ENCODE assay signal across 14 cellular contexts in the genomic region with DNA sequence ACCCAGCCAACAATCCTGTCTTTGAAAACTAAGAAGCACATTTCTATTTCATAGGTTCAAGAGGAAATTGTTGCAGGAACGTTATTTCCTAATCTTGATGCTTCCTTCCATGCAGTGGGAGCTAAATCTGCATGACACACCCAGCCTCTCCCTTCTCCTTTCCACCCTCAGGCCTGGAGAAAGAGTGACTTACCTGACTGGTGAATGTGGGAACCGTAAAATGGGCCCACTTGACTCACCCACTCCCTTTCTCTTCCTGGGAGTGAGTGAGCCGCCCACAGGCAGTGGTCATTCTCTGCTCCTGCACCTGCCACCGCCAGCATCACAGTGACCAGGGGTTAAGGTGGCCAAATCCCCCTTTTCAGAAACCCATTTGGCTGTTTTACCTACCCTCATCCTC.
DNase-seq lines count a peak whose midpoint lies in the region; ATAC-seq and TF ChIP-seq lines count a peak whose summit lies in the region.
"Had no signal": no experiment of that assay in that cellular context is flagged by ENCODE, and none has a peak within 500 bp of the region (broad histone marks: within the 10 kb centered on the region; RNA-seq: fewer than 3 reads in every experiment).

No MANE protein-coding gene starts in this region.

- peaks cover 3% of the 10 kb centered on the region for H3K36me3 Mint-ChIP-seq in T-helper 2 cell treated with Interferon-gamma antibody and Interleukin-4, amounts not matched to agents 5 μg/mL and 100 μg/mL, for 36 hours (ENCODE audit: low read depth)

- H3K27me3 ChIP-seq in foreskin keratinocyte = no peaks in the 10 kb centered on the region
- H3K27me3 ChIP-seq in ascending aorta = no peaks in the 10 kb centered on the region
- H3K27me3 ChIP-seq: MG63 had no signal

- H3K4me3 ChIP-seq in lower leg skin (ENCODE audit: low read depth, poor library complexity, severe bottlenecking) = no peak overlapping the region
- H3K4me3 ChIP-seq in ascending aorta = no peak overlapping the region
- H3K4me3 ChIP-seq: MG63 had no signal

- H3K27me3 Mint-ChIP-seq in T-helper 2 cell treated with Interferon-gamma antibody and Interleukin-4, amounts not matched to agents 5 μg/mL and 100 μg/mL, for 36 hours (ENCODE audit: low read depth) = peaks cover 27% of the 10 kb centered on the region

- TF ChIP-seq POLR2A in lower leg skin (IDR thresholded peaks at IDR 0.05) = no peak

- intact Hi-C loops in Right ventricle myocardium inferior (cut with DNase I) (no loop called here), Right ventricle myocardium superior (cut with DNase I) (no loop called here), lower leg skin (cut with DNase I; ENCODE audit: low total_unique reads) (no loop called here), ascending aorta (cut with DNase I) (no loop called here)

- H3K9me3 Mint-ChIP-seq in T-helper 2 cell treated with Interferon-gamma antibody and Interleukin-4, amounts not matched to agents 5 μg/mL and 100 μg/mL, for 36 hours = peaks cover 9% of the 10 kb centered on the region

- H3K27ac Mint-ChIP-seq in T-helper 2 cell treated with Interferon-gamma antibody and Interleukin-4, amounts not matched to agents 5 μg/mL and 100 μg/mL, for 36 hours = no peak overlapping the region

- 57 to 61% methylated on average over 4 of the region's 4 CpGs for WGBS in lower leg skin, 2 donors

- H3K4me3 Mint-ChIP-seq in T-helper 2 cell treated with Interferon-gamma antibody and Interleukin-4, amounts not matched to agents 5 μg/mL and 100 μg/mL, for 36 hours = no peak overlapping the region

- H3K4me1 ChIP-seq in foreskin keratinocyte (no peaks in the 10 kb centered on the region), ascending aorta (no peaks in the 10 kb centered on the region)
- H3K4me1 ChIP-seq: Caco-2 had no signal

- DNase-seq in Right ventricle myocardium inferior (ENCODE audit: missing footprints) = peak; percentile 28
- no peak for DNase-seq in Right ventricle myocardium superior
- DNase-seq in SKM-1 (lab: John Stamatoyannopoulos, UW; ENCODE audit: unreplicated experiment) = peak; percentile 39
- peak in 1 of 2 donors; percentile 62 for DNase-seq in foreskin keratinocyte
- DNase-seq in lower leg skin (ENCODE audit: low spot score in 2 of 2) = no peak
- DNase-seq in ascending aorta (ENCODE audit: low spot score in 2 of 2) = no peak
- DNase-seq in T-helper 2 cell treated with Interferon-gamma antibody and Interleukin-4, amounts not matched to agents 5 μg/mL and 100 μg/mL, for 36 hours (ENCODE audit: low spot score) = no peak
- no peak for DNase-seq in COR-L47 (lab: John Stamatoyannopoulos, UW)
- DNase-seq: Caco-2, DMS153, MG63, NCI-H1930, NCI-H446 treated with DMSO at 0.1 percent for 48 hours had no signal

- no peaks in the 10 kb centered on the region for H3K4me1 Mint-ChIP-seq in T-helper 2 cell treated with Interferon-gamma antibody and Interleukin-4, amounts not matched to agents 5 μg/mL and 100 μg/mL, for 36 hours (ENCODE audit: low read depth)

- H3K36me3 ChIP-seq in ascending aorta = no peaks in the 10 kb centered on the region
- H3K36me3 ChIP-seq: MG63 had no signal

- no peaks in the 10 kb centered on the region for H3K9me3 ChIP-seq in ascending aorta

- ATAC-seq in Right ventricle myocardium inferior = no peak
- ATAC-seq in Right ventricle myocardium superior (ENCODE audit: poor library complexity) = no peak
- ATAC-seq in foreskin keratinocyte = peak; percentile 46

- TF ChIP-seq CTCF in foreskin keratinocyte (conservative IDR thresholded peaks at IDR 0.05) (no peak), lower leg skin (IDR thresholded peaks at IDR 0.05) (no peak), ascending aorta (IDR thresholded peaks at IDR 0.05) (no peak)

- H3K27ac ChIP-seq in foreskin keratinocyte (no peak overlapping the region), ascending aorta (no peak overlapping the region)
- H3K27ac ChIP-seq: C4-2B had no signal

Comparison
In these comparisons a context has a peak if more than half of its experiments do, and no peak if none do; other contexts are left out.
1. DNase-seq: peak in Right ventricle myocardium inferior (single experiment) and SKM-1 (single experiment); none in Right ventricle myocardium superior (single experiment), lower leg skin (0 of 2), ascending aorta (0 of 2), T-helper 2 cell treated with Interferon-gamma antibody and Interleukin-4, amounts not matched to agents 5 μg/mL and 100 μg/mL, for 36 hours (single experiment) and COR-L47 (single experiment).